ENCODE assay signal across 28 cellular contexts in the genomic region with DNA sequence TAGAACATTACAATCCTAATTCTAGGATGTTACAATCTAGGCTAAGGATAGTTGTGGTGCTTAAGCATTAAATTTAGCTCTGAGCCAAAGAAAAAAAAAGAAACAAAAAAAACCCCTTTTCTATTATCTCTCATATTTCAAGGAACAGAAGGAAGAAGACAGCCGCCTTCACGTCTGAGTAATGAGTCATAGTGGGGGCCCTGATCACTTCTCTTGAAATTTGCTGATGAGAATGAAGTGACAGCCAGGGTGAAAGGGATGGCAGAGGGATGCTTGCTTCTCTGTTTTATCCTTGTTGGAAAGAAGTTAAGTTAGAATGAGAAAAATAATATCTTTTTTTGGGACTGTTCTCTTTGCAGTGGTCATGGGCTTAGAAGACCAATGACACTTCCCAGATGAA.
"Had no signal": no experiment of that assay in that cellular context is flagged by ENCODE, and none has a peak within 500 bp of the region (broad histone marks: within the 10 kb centered on the region; RNA-seq: fewer than 3 reads in every experiment).

No MANE protein-coding gene starts in this region.

- H3K4me1 Mint-ChIP-seq: activated B cell treated with CpG ODN at 0.5 μM for 24 hours; activated CD4-positive, alpha-beta T cell treated with anti-CD3 and anti-CD28 coated beads, Interleukin-2, amount 10 ng/mL, durations not matched to agents 7 days and 5 days; activated naive CD4-positive, alpha-beta T cell treated with anti-CD3 and anti-CD28 coated beads, Interleukin-2, amount 10 ng/mL, durations not matched to agents 7 days and 5 days; activated naive CD8-positive, alpha-beta T cell treated with anti-CD3 and anti-CD28 coated beads, Interleukin-2, amount 10 ng/mL, durations not matched to agents 7 days and 5 days had no signal

- H3K9me3 ChIP-seq: ascending aorta, breast epithelium, colonic mucosa, esophagus squamous epithelium, gastroesophageal sphincter had no signal

- H3K9me3 Mint-ChIP-seq: activated B cell treated with CpG ODN at 0.5 μM for 24 hours; activated CD4-positive, alpha-beta memory T cell treated with anti-CD3 and anti-CD28 coated beads, Interleukin-2, amount 10 ng/mL, durations not matched to agents 7 days and 5 days; activated CD4-positive, alpha-beta T cell treated with anti-CD3 and anti-CD28 coated beads, Interleukin-2, amount 10 ng/mL, durations not matched to agents 7 days and 5 days; activated naive CD4-positive, alpha-beta T cell treated with anti-CD3 and anti-CD28 coated beads, Interleukin-2, amount 10 ng/mL, durations not matched to agents 7 days and 5 days; activated naive CD4-positive, alpha-beta T cell treated with anti-CD3 and anti-CD28 coated beads, Interleukin-2, amount 50 U/mL, for 72 hours; activated naive CD8-positive, alpha-beta T cell treated with anti-CD3 and anti-CD28 coated beads, Interleukin-2, amount 10 ng/mL, durations not matched to agents 7 days and 5 days; activated T-cell treated with anti-CD3 and anti-CD28 coated beads, Interleukin-2, amount 50 U/mL, for 24 hours; activated T-cell treated with anti-CD3 and anti-CD28 coated beads, Interleukin-2, amount 50 U/mL, for 72 hours; brain had no signal

- ATAC-seq: activated CD4-positive, CD25-positive, alpha-beta regulatory T cell treated with anti-CD3 and anti-CD28 coated beads, Interleukin-2, amount 50 U/mL, for 24 hours; activated naive CD4-positive, alpha-beta T cell treated with anti-CD3 and anti-CD28 coated beads, Interleukin-2, amount 50 U/mL, for 72 hours; activated T-cell treated with anti-CD3 and anti-CD28 coated beads, Interleukin-2, amount 50 U/mL, for 72 hours; gastroesophageal sphincter had no signal

- H3K27me3 Mint-ChIP-seq: activated CD4-positive, alpha-beta memory T cell treated with anti-CD3 and anti-CD28 coated beads, Interleukin-2, amount 10 ng/mL, durations not matched to agents 7 days and 5 days; activated naive CD8-positive, alpha-beta T cell treated with anti-CD3 and anti-CD28 coated beads, Interleukin-2, amount 10 ng/mL, durations not matched to agents 7 days and 5 days had no signal

- H3K4me3 ChIP-seq: ascending aorta, breast epithelium, cardiac muscle cell, colonic mucosa, esophagus squamous epithelium, gastroesophageal sphincter had no signal

- DNase-seq: activated B cell treated with CpG ODN at 0.5 μM for 24 hours; activated CD4-positive, alpha-beta memory T cell treated with anti-CD3 and anti-CD28 coated beads, Interleukin-2, amount 10 ng/mL, durations not matched to agents 7 days and 5 days; activated CD4-positive, alpha-beta T cell treated with anti-CD3 and anti-CD28 coated beads, Interleukin-2, amount 10 ng/mL, durations not matched to agents 7 days and 5 days; activated CD4-positive, alpha-beta T cell treated with anti-CD3 and anti-CD28 coated beads, Interleukin-2, amount 50 U/mL, for 4 hours; activated CD8-positive, alpha-beta memory T cell treated with anti-CD3 and anti-CD28 coated beads, Interleukin-2, amount 50 U/mL, for 48 hours; activated gamma-delta T cell; activated naive CD4-positive, alpha-beta T cell; activated naive CD4-positive, alpha-beta T cell treated with anti-CD3 and anti-CD28 coated beads, Interleukin-2, amount 10 ng/mL, durations not matched to agents 7 days and 5 days; activated naive CD8-positive, alpha-beta T cell treated with anti-CD3 and anti-CD28 coated beads, Interleukin-2, amount 10 ng/mL, durations not matched to agents 7 days and 5 days; activated T-cell treated with anti-CD3 and anti-CD28 coated beads for 4 hours; activated T-cell treated with anti-CD3 and anti-CD28 coated beads, Interleukin-2, amount 50 U/mL, for 24 hours; activated T-cell treated with anti-CD3 and anti-CD28 coated beads, Interleukin-2, amount 50 U/mL, for 72 hours; central memory CD4-positive, alpha-beta T cell; cerebellar nuclear complex; colonic mucosa; effector CD8-positive, alpha-beta T cell; esophagus squamous epithelium; foreskin melanocyte; T-helper 9 cell; WERI-Rb-1 had no signal

- H3K27ac Mint-ChIP-seq: activated B cell treated with CpG ODN at 0.5 μM for 24 hours; activated CD4-positive, alpha-beta memory T cell treated with anti-CD3 and anti-CD28 coated beads, Interleukin-2, amount 10 ng/mL, durations not matched to agents 7 days and 5 days; activated CD4-positive, alpha-beta T cell treated with anti-CD3 and anti-CD28 coated beads, Interleukin-2, amount 10 ng/mL, durations not matched to agents 7 days and 5 days; activated naive CD4-positive, alpha-beta T cell treated with anti-CD3 and anti-CD28 coated beads, Interleukin-2, amount 10 ng/mL, durations not matched to agents 7 days and 5 days; activated naive CD4-positive, alpha-beta T cell treated with anti-CD3 and anti-CD28 coated beads, Interleukin-2, amount 50 U/mL, for 72 hours; activated naive CD8-positive, alpha-beta T cell treated with anti-CD3 and anti-CD28 coated beads, Interleukin-2, amount 10 ng/mL, durations not matched to agents 7 days and 5 days; activated T-cell treated with anti-CD3 and anti-CD28 coated beads, Interleukin-2, amount 50 U/mL, for 24 hours; activated T-cell treated with anti-CD3 and anti-CD28 coated beads, Interleukin-2, amount 50 U/mL, for 72 hours; brain had no signal

- H3K36me3 Mint-ChIP-seq: activated naive CD4-positive, alpha-beta T cell treated with anti-CD3 and anti-CD28 coated beads, Interleukin-2, amount 10 ng/mL, durations not matched to agents 7 days and 5 days; activated naive CD4-positive, alpha-beta T cell treated with anti-CD3 and anti-CD28 coated beads, Interleukin-2, amount 50 U/mL, for 72 hours; activated naive CD8-positive, alpha-beta T cell treated with anti-CD3 and anti-CD28 coated beads, Interleukin-2, amount 10 ng/mL, durations not matched to agents 7 days and 5 days; brain had no signal

- H3K36me3 ChIP-seq: ascending aorta, breast epithelium, cardiac muscle cell, colonic mucosa, esophagus squamous epithelium, gastroesophageal sphincter, WERI-Rb-1 had no signal

- H3K27ac ChIP-seq: ascending aorta, breast epithelium, cardiac muscle cell, colonic mucosa, epithelial cell of prostate, esophagus squamous epithelium, gastroesophageal sphincter, WERI-Rb-1 had no signal

- H3K4me1 ChIP-seq: breast epithelium, colonic mucosa, esophagus squamous epithelium, gastroesophageal sphincter had no signal

- H3K4me3 Mint-ChIP-seq: activated B cell treated with CpG ODN at 0.5 μM for 24 hours; activated CD4-positive, alpha-beta memory T cell treated with anti-CD3 and anti-CD28 coated beads, Interleukin-2, amount 10 ng/mL, durations not matched to agents 7 days and 5 days; activated CD4-positive, alpha-beta T cell treated with anti-CD3 and anti-CD28 coated beads, Interleukin-2, amount 10 ng/mL, durations not matched to agents 7 days and 5 days; activated naive CD4-positive, alpha-beta T cell treated with anti-CD3 and anti-CD28 coated beads, Interleukin-2, amount 10 ng/mL, durations not matched to agents 7 days and 5 days; activated naive CD8-positive, alpha-beta T cell treated with anti-CD3 and anti-CD28 coated beads, Interleukin-2, amount 10 ng/mL, durations not matched to agents 7 days and 5 days; activated T-cell treated with anti-CD3 and anti-CD28 coated beads, Interleukin-2, amount 50 U/mL, for 24 hours; activated T-cell treated with anti-CD3 and anti-CD28 coated beads, Interleukin-2, amount 50 U/mL, for 72 hours; brain had no signal

- H3K27me3 ChIP-seq: ascending aorta, breast epithelium, cardiac muscle cell, colonic mucosa, gastroesophageal sphincter had no signal
